Comparison of ENCODE assay signal across 1 cellular context in the genomic region with DNA sequence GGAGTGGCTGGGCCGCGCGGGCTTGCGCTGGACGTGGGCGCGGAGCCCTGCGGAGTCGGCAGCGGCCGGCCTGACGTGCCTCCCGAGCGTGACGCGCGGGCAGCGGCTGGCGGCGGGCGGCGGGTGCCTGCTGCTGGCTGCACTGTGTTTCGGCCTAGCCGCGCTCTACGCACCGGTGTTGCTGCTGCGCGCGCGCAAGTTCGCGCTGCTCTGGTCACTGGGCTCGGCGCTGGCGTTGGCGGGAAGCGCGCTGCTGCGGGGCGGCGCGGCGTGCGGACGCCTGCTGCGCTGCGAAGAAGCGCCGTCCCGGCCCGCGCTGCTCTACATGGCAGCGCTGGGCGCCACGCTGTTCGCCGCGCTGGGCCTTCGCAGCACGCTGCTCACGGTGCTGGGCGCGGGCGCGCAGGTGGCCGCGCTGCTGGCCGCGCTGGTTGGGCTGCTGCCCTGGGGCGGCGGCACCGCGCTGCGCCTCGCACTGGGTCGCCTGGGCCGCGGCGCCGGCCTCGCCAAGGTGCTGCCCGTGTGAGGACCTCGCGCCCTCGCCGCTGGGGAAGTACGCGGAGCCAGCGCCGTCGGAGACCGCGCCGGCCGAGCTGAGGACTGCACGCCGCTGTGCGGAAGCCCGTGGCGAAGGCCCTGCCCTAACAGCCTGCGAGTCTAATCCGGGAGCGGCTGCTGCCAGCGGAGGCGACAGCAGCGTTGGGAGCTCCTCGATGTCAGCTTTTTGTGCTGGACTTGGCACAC.
TF ChIP-seq lines count a peak whose summit lies in the region.

No MANE protein-coding gene starts in this region.

TF ChIP-seq in HepG2, 621 proteins besides CTCF, POLR2A, EP300 and RAD21 (continued from another document and continues in another):
- TF ChIP-seq GABPA (IDR thresholded peaks at IDR 0.05; ENCODE audit: low read depth, low read length) = no peak
- peak; percentile 14; the same call in 1 of the 2 replicates for TF ChIP-seq GABPA (CRISPR knock-in tag; IDR thresholded peaks at IDR 0.05; ENCODE audit: low read depth)
- TF ChIP-seq ISL2 (CRISPR knock-in tag; IDR thresholded peaks at IDR 0.05) = 0 out of 2 replicates have a peak, but pooled peaks have one; percentile 45
- no peak for TF ChIP-seq HCFC1 (IDR thresholded peaks at IDR 0.05; ENCODE audit: low read depth, low read length)
- peak; percentile 38; the same call in 1 of the 2 replicates for TF ChIP-seq ELF3 (CRISPR knock-in tag; IDR thresholded peaks at IDR 0.05)
- TF ChIP-seq NKX3-1 (CRISPR knock-in tag; IDR thresholded peaks at IDR 0.05) = peak; percentile 83; the same call in 1 of the 2 replicates
- no peak for TF ChIP-seq NBN (conservative IDR thresholded peaks at IDR 0.05)
- TF ChIP-seq, protein P1, sequence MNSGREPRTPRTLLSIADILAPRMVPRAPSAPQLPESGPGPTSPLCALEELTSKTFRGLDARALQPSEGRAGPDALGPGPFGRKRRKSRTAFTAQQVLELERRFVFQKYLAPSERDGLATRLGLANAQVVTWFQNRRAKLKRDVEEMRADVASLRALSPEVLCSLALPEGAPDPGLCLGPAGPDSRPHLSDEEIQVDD (CRISPR knock-in tag; IDR thresholded peaks at IDR 0.05; ENCODE audit: borderline replicate concordance) = peak; percentile 74; the same call in 1 of the 2 replicates
- TF ChIP-seq PPARG (CRISPR knock-in tag; conservative IDR thresholded peaks at IDR 0.05) = no peak
- no peak for TF ChIP-seq ZNF549 (CRISPR knock-in tag; IDR thresholded peaks at IDR 0.05)
- TF ChIP-seq, protein P2, sequence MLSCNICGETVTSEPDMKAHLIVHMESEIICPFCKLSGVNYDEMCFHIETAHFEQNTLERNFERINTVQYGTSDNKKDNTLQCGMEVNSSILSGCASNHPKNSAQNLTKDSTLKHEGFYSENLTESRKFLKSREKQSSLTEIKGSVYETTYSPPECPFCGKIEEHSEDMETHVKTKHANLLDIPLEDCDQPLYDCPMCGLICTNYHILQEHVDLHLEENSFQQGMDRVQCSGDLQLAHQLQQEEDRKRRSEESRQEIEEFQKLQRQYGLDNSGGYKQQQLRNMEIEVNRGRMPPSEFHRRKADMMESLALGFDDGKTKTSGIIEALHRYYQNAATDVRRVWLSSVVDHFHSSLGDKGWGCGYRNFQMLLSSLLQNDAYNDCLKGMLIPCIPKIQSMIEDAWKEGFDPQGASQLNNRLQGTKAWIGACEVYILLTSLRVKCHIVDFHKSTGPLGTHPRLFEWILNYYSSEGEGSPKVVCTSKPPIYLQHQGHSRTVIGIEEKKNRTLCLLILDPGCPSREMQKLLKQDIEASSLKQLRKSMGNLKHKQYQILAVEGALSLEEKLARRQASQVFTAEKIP (CRISPR knock-in tag; IDR thresholded peaks at IDR 0.05; ENCODE audit: borderline replicate concordance) = no peak
- no peak for TF ChIP-seq ZFP41 (CRISPR knock-in tag; IDR thresholded peaks at IDR 0.05; ENCODE audit: borderline replicate concordance)
- TF ChIP-seq RBM22 (optimal IDR thresholded peaks at IDR 0.05; ENCODE audit: low read length) = peak; percentile 90
- peak; percentile 52; the same call in 1 of the 2 replicates for TF ChIP-seq BCL6 (CRISPR knock-in tag; IDR thresholded peaks at IDR 0.05)
- no peak for TF ChIP-seq ZBTB21 (CRISPR knock-in tag; IDR thresholded peaks at IDR 0.05)
- TF ChIP-seq, protein P3, sequence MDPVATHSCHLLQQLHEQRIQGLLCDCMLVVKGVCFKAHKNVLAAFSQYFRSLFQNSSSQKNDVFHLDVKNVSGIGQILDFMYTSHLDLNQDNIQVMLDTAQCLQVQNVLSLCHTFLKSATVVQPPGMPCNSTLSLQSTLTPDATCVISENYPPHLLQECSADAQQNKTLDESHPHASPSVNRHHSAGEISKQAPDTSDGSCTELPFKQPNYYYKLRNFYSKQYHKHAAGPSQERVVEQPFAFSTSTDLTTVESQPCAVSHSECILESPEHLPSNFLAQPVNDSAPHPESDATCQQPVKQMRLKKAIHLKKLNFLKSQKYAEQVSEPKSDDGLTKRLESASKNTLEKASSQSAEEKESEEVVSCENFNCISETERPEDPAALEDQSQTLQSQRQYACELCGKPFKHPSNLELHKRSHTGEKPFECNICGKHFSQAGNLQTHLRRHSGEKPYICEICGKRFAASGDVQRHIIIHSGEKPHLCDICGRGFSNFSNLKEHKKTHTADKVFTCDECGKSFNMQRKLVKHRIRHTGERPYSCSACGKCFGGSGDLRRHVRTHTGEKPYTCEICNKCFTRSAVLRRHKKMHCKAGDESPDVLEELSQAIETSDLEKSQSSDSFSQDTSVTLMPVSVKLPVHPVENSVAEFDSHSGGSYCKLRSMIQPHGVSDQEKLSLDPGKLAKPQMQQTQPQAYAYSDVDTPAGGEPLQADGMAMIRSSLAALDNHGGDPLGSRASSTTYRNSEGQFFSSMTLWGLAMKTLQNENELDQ (CRISPR knock-in tag; IDR thresholded peaks at IDR 0.05; ENCODE audit: borderline replicate concordance) = no peak
- TF ChIP-seq ZBTB3 (CRISPR knock-in tag; IDR thresholded peaks at IDR 0.05; ENCODE audit: borderline replicate concordance, low read depth) = no peak; the same call in 1 of the 2 replicates
- peak; percentile 97 for TF ChIP-seq ZMAT3 (CRISPR knock-in tag; conservative IDR thresholded peaks at IDR 0.05)
- TF ChIP-seq, protein P4, sequence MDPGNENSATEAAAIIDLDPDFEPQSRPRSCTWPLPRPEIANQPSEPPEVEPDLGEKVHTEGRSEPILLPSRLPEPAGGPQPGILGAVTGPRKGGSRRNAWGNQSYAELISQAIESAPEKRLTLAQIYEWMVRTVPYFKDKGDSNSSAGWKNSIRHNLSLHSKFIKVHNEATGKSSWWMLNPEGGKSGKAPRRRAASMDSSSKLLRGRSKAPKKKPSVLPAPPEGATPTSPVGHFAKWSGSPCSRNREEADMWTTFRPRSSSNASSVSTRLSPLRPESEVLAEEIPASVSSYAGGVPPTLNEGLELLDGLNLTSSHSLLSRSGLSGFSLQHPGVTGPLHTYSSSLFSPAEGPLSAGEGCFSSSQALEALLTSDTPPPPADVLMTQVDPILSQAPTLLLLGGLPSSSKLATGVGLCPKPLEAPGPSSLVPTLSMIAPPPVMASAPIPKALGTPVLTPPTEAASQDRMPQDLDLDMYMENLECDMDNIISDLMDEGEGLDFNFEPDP (CRISPR knock-in tag; conservative IDR thresholded peaks at IDR 0.05) = peak; percentile 98; the same call in 1 of the 2 replicates
- TF ChIP-seq, protein P5, sequence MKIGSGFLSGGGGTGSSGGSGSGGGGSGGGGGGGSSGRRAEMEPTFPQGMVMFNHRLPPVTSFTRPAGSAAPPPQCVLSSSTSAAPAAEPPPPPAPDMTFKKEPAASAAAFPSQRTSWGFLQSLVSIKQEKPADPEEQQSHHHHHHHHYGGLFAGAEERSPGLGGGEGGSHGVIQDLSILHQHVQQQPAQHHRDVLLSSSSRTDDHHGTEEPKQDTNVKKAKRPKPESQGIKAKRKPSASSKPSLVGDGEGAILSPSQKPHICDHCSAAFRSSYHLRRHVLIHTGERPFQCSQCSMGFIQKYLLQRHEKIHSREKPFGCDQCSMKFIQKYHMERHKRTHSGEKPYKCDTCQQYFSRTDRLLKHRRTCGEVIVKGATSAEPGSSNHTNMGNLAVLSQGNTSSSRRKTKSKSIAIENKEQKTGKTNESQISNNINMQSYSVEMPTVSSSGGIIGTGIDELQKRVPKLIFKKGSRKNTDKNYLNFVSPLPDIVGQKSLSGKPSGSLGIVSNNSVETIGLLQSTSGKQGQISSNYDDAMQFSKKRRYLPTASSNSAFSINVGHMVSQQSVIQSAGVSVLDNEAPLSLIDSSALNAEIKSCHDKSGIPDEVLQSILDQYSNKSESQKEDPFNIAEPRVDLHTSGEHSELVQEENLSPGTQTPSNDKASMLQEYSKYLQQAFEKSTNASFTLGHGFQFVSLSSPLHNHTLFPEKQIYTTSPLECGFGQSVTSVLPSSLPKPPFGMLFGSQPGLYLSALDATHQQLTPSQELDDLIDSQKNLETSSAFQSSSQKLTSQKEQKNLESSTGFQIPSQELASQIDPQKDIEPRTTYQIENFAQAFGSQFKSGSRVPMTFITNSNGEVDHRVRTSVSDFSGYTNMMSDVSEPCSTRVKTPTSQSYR (CRISPR knock-in tag; IDR thresholded peaks at IDR 0.05; ENCODE audit: borderline replicate concordance) = no peak; the same call in 1 of the 2 replicates
- no peak for TF ChIP-seq TARDBP (CRISPR knock-in tag; IDR thresholded peaks at IDR 0.05)
- no peak; the same call in 1 of the 2 replicates for TF ChIP-seq ZNF790 (CRISPR knock-in tag; IDR thresholded peaks at IDR 0.05; ENCODE audit: borderline replicate concordance)
- TF ChIP-seq ZFP36L2 (CRISPR knock-in tag; IDR thresholded peaks at IDR 0.05) = no peak
- TF ChIP-seq ZNF20 (CRISPR knock-in tag; IDR thresholded peaks at IDR 0.05) = no peak
- TF ChIP-seq SUZ12 (IDR thresholded peaks at IDR 0.05; ENCODE audit: low read depth, low read length) = no peak
- TF ChIP-seq RFX3 (CRISPR knock-in tag; IDR thresholded peaks at IDR 0.05) = no peak
- TF ChIP-seq MTA1 (CRISPR knock-in tag; IDR thresholded peaks at IDR 0.05; ENCODE audit: borderline replicate concordance) = peak; percentile 55; the same call in 1 of the 2 replicates
- no peak for TF ChIP-seq SOX13 (IDR thresholded peaks at IDR 0.05)
- peak in 1 of 2 experiments; percentile 22; a peak in 1 of 4 replicates for TF ChIP-seq SOX13 (CRISPR knock-in tag; conservative IDR thresholded peaks at IDR 0.05 in 1 of 2, IDR thresholded peaks at IDR 0.05 in 1 of 2)
- TF ChIP-seq, protein P6, sequence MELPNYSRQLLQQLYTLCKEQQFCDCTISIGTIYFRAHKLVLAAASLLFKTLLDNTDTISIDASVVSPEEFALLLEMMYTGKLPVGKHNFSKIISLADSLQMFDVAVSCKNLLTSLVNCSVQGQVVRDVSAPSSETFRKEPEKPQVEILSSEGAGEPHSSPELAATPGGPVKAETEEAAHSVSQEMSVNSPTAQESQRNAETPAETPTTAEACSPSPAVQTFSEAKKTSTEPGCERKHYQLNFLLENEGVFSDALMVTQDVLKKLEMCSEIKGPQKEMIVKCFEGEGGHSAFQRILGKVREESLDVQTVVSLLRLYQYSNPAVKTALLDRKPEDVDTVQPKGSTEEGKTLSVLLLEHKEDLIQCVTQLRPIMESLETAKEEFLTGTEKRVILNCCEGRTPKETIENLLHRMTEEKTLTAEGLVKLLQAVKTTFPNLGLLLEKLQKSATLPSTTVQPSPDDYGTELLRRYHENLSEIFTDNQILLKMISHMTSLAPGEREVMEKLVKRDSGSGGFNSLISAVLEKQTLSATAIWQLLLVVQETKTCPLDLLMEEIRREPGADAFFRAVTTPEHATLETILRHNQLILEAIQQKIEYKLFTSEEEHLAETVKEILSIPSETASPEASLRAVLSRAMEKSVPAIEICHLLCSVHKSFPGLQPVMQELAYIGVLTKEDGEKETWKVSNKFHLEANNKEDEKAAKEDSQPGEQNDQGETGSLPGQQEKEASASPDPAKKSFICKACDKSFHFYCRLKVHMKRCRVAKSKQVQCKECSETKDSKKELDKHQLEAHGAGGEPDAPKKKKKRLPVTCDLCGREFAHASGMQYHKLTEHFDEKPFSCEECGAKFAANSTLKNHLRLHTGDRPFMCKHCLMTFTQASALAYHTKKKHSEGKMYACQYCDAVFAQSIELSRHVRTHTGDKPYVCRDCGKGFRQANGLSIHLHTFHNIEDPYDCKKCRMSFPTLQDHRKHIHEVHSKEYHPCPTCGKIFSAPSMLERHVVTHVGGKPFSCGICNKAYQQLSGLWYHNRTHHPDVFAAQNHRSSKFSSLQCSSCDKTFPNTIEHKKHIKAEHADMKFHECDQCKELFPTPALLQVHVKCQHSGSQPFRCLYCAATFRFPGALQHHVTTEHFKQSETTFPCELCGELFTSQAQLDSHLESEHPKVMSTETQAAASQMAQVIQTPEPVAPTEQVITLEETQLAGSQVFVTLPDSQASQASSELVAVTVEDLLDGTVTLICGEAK (IDR thresholded peaks at IDR 0.05) = no peak
- TF ChIP-seq, protein P6 (CRISPR knock-in tag; IDR thresholded peaks at IDR 0.05) = peak; percentile 75
- peak; percentile 87; the same call in 1 of the 2 replicates for TF ChIP-seq MEIS2 (CRISPR knock-in tag; IDR thresholded peaks at IDR 0.05)
- TF ChIP-seq, protein P7, sequence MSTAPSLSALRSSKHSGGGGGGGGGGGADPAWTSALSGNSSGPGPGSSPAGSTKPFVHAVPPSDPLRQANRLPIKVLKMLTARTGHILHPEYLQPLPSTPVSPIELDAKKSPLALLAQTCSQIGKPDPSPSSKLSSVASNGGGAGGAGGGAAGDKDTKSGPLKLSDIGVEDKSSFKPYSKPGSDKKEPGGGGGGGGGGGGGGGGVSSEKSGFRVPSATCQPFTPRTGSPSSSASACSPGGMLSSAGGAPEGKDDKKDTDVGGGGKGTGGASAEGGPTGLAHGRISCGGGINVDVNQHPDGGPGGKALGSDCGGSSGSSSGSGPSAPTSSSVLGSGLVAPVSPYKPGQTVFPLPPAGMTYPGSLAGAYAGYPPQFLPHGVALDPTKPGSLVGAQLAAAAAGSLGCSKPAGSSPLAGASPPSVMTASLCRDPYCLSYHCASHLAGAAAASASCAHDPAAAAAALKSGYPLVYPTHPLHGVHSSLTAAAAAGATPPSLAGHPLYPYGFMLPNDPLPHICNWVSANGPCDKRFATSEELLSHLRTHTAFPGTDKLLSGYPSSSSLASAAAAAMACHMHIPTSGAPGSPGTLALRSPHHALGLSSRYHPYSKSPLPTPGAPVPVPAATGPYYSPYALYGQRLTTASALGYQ (CRISPR knock-in tag; IDR thresholded peaks at IDR 0.05) = peak; percentile 48; the same call in 1 of the 2 replicates
- TF ChIP-seq SSRP1 (CRISPR knock-in tag; IDR thresholded peaks at IDR 0.05) = 0 out of 2 replicates have a peak, but pooled peaks have one; percentile 33
- TF ChIP-seq STAT5B (CRISPR knock-in tag; IDR thresholded peaks at IDR 0.05) = no peak
- TF ChIP-seq MAFG (CRISPR knock-in tag; IDR thresholded peaks at IDR 0.05) = no peak
- peak; percentile 56; the same call in 1 of the 2 replicates for TF ChIP-seq KLF9 (CRISPR knock-in tag; IDR thresholded peaks at IDR 0.05; ENCODE audit: low read depth)
- no peak for TF ChIP-seq ESRRA (CRISPR knock-in tag; IDR thresholded peaks at IDR 0.05; ENCODE audit: low read depth)
- TF ChIP-seq ZBTB7B (CRISPR knock-in tag; IDR thresholded peaks at IDR 0.05) = peak; percentile 63; the same call in 1 of the 2 replicates
